In genomic region chr3:39350714-39351113, GRCh38 we compare ENCODE assay signal across 26 cellular contexts. TPM values are rescaled to one million over a fixed set of nuclear protein-coding genes. Genes with fewer than 3 reads are reported as not detected.
DNase-seq lines count a peak whose midpoint lies in the region; ATAC-seq and TF ChIP-seq lines count a peak whose summit lies in the region.
"Had no signal": no experiment of that assay in that cellular context is flagged by ENCODE, and none has a peak within 500 bp of the region (broad histone marks: within the 10 kb centered on the region; RNA-seq: fewer than 3 reads in every experiment).

No MANE protein-coding gene starts in this region.

- intact Hi-C loops in CD8-positive, alpha-beta T cell (cut with DNase I, micrococcal nuclease) = no loop called here
- intact Hi-C loops in left colon (cut with DNase I, micrococcal nuclease) (no loop called here), A673 (cut with micrococcal nuclease; ENCODE audit: unreplicated experiment) (no loop called here)

- no peaks in the 10 kb centered on the region for H4K20me1 ChIP-seq in BLaER1

- POLR2A ChIA-PET in CD8-positive, alpha-beta T cell (lab: Charles Lee) = no interaction called here
- POLR2A ChIA-PET in A673 (lab: Charles Lee; ENCODE audit: low non-redundant PET) = no interaction called here

- H3K4me2 ChIP-seq in BLaER1 = peak overlapping the region; percentile 55
- H3K4me2 ChIP-seq: PC-9 had no signal

- H3K4me1 Mint-ChIP-seq in CD8-positive, alpha-beta T cell (ENCODE audit: low read depth) = peaks cover 29% of the 10 kb centered on the region
- H3K4me1 Mint-ChIP-seq: IgD-negative memory B cell had no signal

- peak overlapping the region; percentile 49 for H3K27ac Mint-ChIP-seq in CD8-positive, alpha-beta T cell
- H3K27ac Mint-ChIP-seq: HFFc6; IgD-negative memory B cell; stimulated activated naive CD8-positive, alpha-beta T cell treated with anti-CD3 and anti-CD28 coated beads, Interleukin-15, Interleukin-2, amounts not matched to agents 100 ng/mL and 50 ng/mL, for 24 hours; type B pancreatic cell had no signal

- peak overlapping the region; percentile 7 for H3K4me3 Mint-ChIP-seq in CD8-positive, alpha-beta T cell
- H3K4me3 Mint-ChIP-seq: HFFc6; IgD-negative memory B cell; stimulated activated naive CD8-positive, alpha-beta T cell treated with anti-CD3 and anti-CD28 coated beads, Interleukin-15, Interleukin-2, amounts not matched to agents 100 ng/mL and 50 ng/mL, for 24 hours; type B pancreatic cell had no signal

- CTCF ChIA-PET in CD8-positive, alpha-beta T cell (lab: Charles Lee) = interaction anchor here (1.1 to 1.6 kb wide), 2 partner anchors 58 to 62 kb away, joined by 3 read pairs; no protein-coding TSS in a partner anchor
- CTCF ChIA-PET in A673 (lab: Charles Lee) = no interaction called here

- H3K27me3 Mint-ChIP-seq in CD8-positive, alpha-beta T cell (ENCODE audit: low read depth) = peaks cover 2% of the 10 kb centered on the region
- H3K27me3 Mint-ChIP-seq: stimulated activated naive CD8-positive, alpha-beta T cell treated with anti-CD3 and anti-CD28 coated beads, Interleukin-15, Interleukin-2, amounts not matched to agents 100 ng/mL and 50 ng/mL, for 24 hours; type B pancreatic cell had no signal

- H3K27ac ChIP-seq in BLaER1 (peak overlapping the region; percentile 47), A673 (ENCODE audit: low read depth, low read length, poor library complexity, severe bottlenecking) (no peak overlapping the region)
- no peak overlapping the region for H3K27ac ChIP-seq in CD8-positive, alpha-beta T cell (ENCODE audit: low read depth, low read length)
- H3K27ac ChIP-seq: adrenal gland, breast epithelium, left ventricle myocardium inferior, PC-9, psoas muscle had no signal

- H3K4me3 ChIP-seq in BLaER1 (no peak overlapping the region), A673 (ENCODE audit: low read depth, low read length, poor library complexity, severe bottlenecking) (no peak overlapping the region)
- no peak overlapping the region for H3K4me3 ChIP-seq in CD8-positive, alpha-beta T cell (ENCODE audit: low read depth, low read length)
- H3K4me3 ChIP-seq: adrenal gland, breast epithelium, left ventricle myocardium inferior, PC-9, psoas muscle had no signal

- H3K27me3 ChIP-seq in BLaER1 (no peaks in the 10 kb centered on the region), A673 (replicated peaks; ENCODE audit: insufficient read depth, low read depth, low read length, poor library complexity) (peaks cover 2% of the 10 kb centered on the region)
- H3K27me3 ChIP-seq in CD8-positive, alpha-beta T cell (ENCODE audit: insufficient read depth, low read length) = no peaks in the 10 kb centered on the region
- H3K27me3 ChIP-seq: adrenal gland, breast epithelium had no signal

- no peak for ATAC-seq in CD8-positive, alpha-beta T cell
- peak; percentile 87 for ATAC-seq in left colon
- ATAC-seq: psoas muscle had no signal

- no TSS peak for BruUV-seq in A673 (replicated peaks; lab: Mats Ljungman, UMichigan)

- no peak overlapping the region for H3K9ac ChIP-seq in BLaER1

- H3K36me3 ChIP-seq in BLaER1 (no peaks in the 10 kb centered on the region), A673 (ENCODE audit: insufficient read depth, low read length, poor library complexity, severe bottlenecking) (no peaks in the 10 kb centered on the region)
- no peaks in the 10 kb centered on the region for H3K36me3 ChIP-seq in CD8-positive, alpha-beta T cell (ENCODE audit: insufficient read depth, low read length)
- H3K36me3 ChIP-seq: adrenal gland, breast epithelium, left ventricle myocardium inferior had no signal

- no peak for DNase-seq in CD8-positive, alpha-beta T cell
- DNase-seq in OCI-M1 (lab: John Stamatoyannopoulos, UW) (peak; percentile 94), left colon (peak in 1 of 2 donors; percentile 48), putamen (ENCODE audit: low spot score) (no peak), A673 (ENCODE audit: low spot score) (no peak), HK-2 (ENCODE audit: unreplicated experiment) (no peak), kidney glomerular epithelial cell (lab: John Stamatoyannopoulos, UW) (no peak)
- DNase-seq: adrenal gland, cortex of kidney, glutamatergic neuron, HFFc6, left ventricle myocardium inferior, midbrain, NCI-H1048, NCI-H1930, NCI-H345, PC-9, psoas muscle, SHP77 treated with DMSO at 0.1 percent for 48 hours had no signal

- no peaks in the 10 kb centered on the region for H3K9me3 ChIP-seq in BLaER1
- no peaks in the 10 kb centered on the region for H3K9me3 ChIP-seq in CD8-positive, alpha-beta T cell (ENCODE audit: low read length)
- no peaks in the 10 kb centered on the region for H3K9me3 ChIP-seq in A673 (ENCODE audit: low read depth, low read length, poor library complexity, severe bottlenecking)
- H3K9me3 ChIP-seq: adrenal gland, breast epithelium, left ventricle myocardium inferior, psoas muscle had no signal

- no peaks in the 10 kb centered on the region for H3K9me3 Mint-ChIP-seq in CD8-positive, alpha-beta T cell
- H3K9me3 Mint-ChIP-seq: HFFc6; stimulated activated naive CD8-positive, alpha-beta T cell treated with anti-CD3 and anti-CD28 coated beads, Interleukin-15, Interleukin-2, amounts not matched to agents 100 ng/mL and 50 ng/mL, for 24 hours; type B pancreatic cell had no signal

- no peaks in the 10 kb centered on the region for H3K36me3 Mint-ChIP-seq in CD8-positive, alpha-beta T cell
- H3K36me3 Mint-ChIP-seq: IgD-negative memory B cell, type B pancreatic cell had no signal

- H3K4me1 ChIP-seq in BLaER1 (peaks cover 25% of the 10 kb centered on the region), A673 (ENCODE audit: insufficient read depth, low read length, poor library complexity, severe bottlenecking) (no peaks in the 10 kb centered on the region)
- H3K4me1 ChIP-seq in CD8-positive, alpha-beta T cell (ENCODE audit: insufficient read depth, low read length) = peaks cover 10% of the 10 kb centered on the region
- H3K4me1 ChIP-seq: breast epithelium, left ventricle myocardium inferior, psoas muscle had no signal

- TF ChIP-seq CTCF in CD8-positive, alpha-beta T cell (IDR thresholded peaks at IDR 0.05) = no peak
- no peak for TF ChIP-seq CTCF in A673 (conservative IDR thresholded peaks at IDR 0.05; ENCODE audit: low read depth, low read length)

RNA-seq across cellular contexts. Expression of gene CCR8, which starts 21.2 kb away (rescaled TPM):
- under 1 TPM in 1 of 2 experiments, not detected in 1; 0.61 TPM for total RNA-seq in CD8-positive, alpha-beta T cell
- not detected for total RNA-seq in left colon
- total RNA-seq in A673 (2021) = not detected in 2 replicates
- total RNA-seq: adrenal gland, breast epithelium, fibroblast of lung, HFFc6, left ventricle myocardium inferior, PC-9, psoas muscle, skeletal muscle tissue had no signal

RNA-seq across cellular contexts. Expression of gene SLC25A38, which starts 32.5 kb away (rescaled TPM):
- total RNA-seq in CD8-positive, alpha-beta T cell = 10 to 100 TPM; 64.0 to 65.1 TPM
- total RNA-seq in left colon = 10 to 100 TPM; 38.2 to 40.7 TPM
- 13.7 and 15.6 TPM in 2 replicates for total RNA-seq in A673 (2021)

RNA-seq across cellular contexts. Expression of gene RPSA, which starts 55.8 kb away (rescaled TPM):
- total RNA-seq in CD8-positive, alpha-beta T cell = 1,000 to 10,000 TPM; 1,951 to 2,020 TPM
- total RNA-seq in left colon (100 to 1,000 TPM; 888 to 967 TPM), A673 (2021) (944 and 994 TPM in 2 replicates)
